22 cellular contexts compared by ENCODE assay signal in the genomic region with DNA sequence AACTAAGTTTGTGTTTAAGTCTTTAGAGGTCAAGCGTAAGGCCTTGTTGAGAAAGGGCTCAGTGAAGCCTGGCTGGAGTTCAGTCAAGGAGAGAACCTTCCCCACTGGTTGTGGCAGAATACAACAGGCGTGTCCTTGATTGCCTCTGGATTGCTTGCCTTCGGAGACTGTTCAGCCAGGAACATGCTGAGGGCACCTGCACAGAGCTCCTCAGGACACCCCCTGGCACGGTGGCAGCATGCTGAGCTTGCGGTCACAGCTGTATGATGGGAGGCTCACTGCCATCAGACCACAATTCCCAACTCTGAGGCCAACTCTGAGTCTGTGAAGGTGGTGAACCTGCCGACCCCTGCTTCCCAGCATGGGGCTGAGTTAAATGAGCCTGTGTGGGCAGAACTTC.
"Had no signal": no experiment of that assay in that cellular context is flagged by ENCODE, and none has a peak within 500 bp of the region (broad histone marks: within the 10 kb centered on the region; RNA-seq: fewer than 3 reads in every experiment).

No MANE protein-coding gene starts in this region.

- H3K36me3 Mint-ChIP-seq: activated CD4-positive, alpha-beta memory T cell treated with anti-CD3 and anti-CD28 coated beads for 36 hours; activated naive CD8-positive, alpha-beta T cell treated with anti-CD3 and anti-CD28 coated beads, Interleukin-2, amount 10 ng/mL, durations not matched to agents 7 days and 5 days; stimulated activated memory B cell treated with anti-CD40 and anti-IgM and Interleukin-4, amounts not matched to agents 10 μg/mL and 1 μg/mL and 100 μg/mL, for 72 hours had no signal

- H3K4me1 Mint-ChIP-seq: activated naive CD8-positive, alpha-beta T cell treated with anti-CD3 and anti-CD28 coated beads, Interleukin-2, amount 10 ng/mL, durations not matched to agents 7 days and 5 days had no signal

- H3K4me1 ChIP-seq: colonic mucosa, uterus had no signal

- H3K4me3 Mint-ChIP-seq: activated CD4-positive, alpha-beta memory T cell treated with anti-CD3 and anti-CD28 coated beads for 36 hours; activated naive CD8-positive, alpha-beta T cell treated with anti-CD3 and anti-CD28 coated beads, Interleukin-2, amount 10 ng/mL, durations not matched to agents 7 days and 5 days; memory B cell; nephron progenitor cell; stimulated activated memory B cell treated with anti-CD40 and anti-IgM and Interleukin-4, amounts not matched to agents 10 μg/mL and 1 μg/mL and 100 μg/mL, for 72 hours had no signal

- H3K27ac ChIP-seq: colonic mucosa, epithelial cell of prostate, gastroesophageal sphincter, right lobe of liver, transverse colon, uterus had no signal

- H3K9me3 ChIP-seq: colonic mucosa, gastroesophageal sphincter, mucosa of descending colon, right lobe of liver, transverse colon, uterus had no signal

- DNase-seq: activated CD4-positive, alpha-beta memory T cell treated with anti-CD3 and anti-CD28 coated beads for 36 hours; activated CD4-positive, alpha-beta T cell treated with anti-CD3 and anti-CD28 coated beads for 4 hours; activated CD4-positive, CD25-positive, alpha-beta regulatory T cell; activated naive CD4-positive, alpha-beta T cell; activated naive CD8-positive, alpha-beta T cell treated with anti-CD3 and anti-CD28 coated beads, Interleukin-2, amount 10 ng/mL, durations not matched to agents 7 days and 5 days; activated T-cell treated with anti-CD3 and anti-CD28 coated beads, Interleukin-2, amount 50 U/mL, for 1 hour; amniotic stem cell; colonic mucosa; hypothalamus; left cardiac atrium; mucosa of descending colon; nephron progenitor cell; right lobe of liver; small intestine; stimulated activated CD4-positive, alpha-beta T cell treated with anti-CD3 and anti-CD28 coated beads, Interleukin-15, amount 100 ng/mL, for 24 hours; T1000; transverse colon; uterus had no signal

- H3K27ac Mint-ChIP-seq: activated CD4-positive, alpha-beta memory T cell treated with anti-CD3 and anti-CD28 coated beads for 36 hours; activated naive CD8-positive, alpha-beta T cell treated with anti-CD3 and anti-CD28 coated beads, Interleukin-2, amount 10 ng/mL, durations not matched to agents 7 days and 5 days; memory B cell; nephron progenitor cell; stimulated activated memory B cell treated with anti-CD40 and anti-IgM and Interleukin-4, amounts not matched to agents 10 μg/mL and 1 μg/mL and 100 μg/mL, for 72 hours had no signal

- H3K4me3 ChIP-seq: colonic mucosa, gastroesophageal sphincter, mucosa of descending colon, right lobe of liver, transverse colon, uterus had no signal

- H3K9me3 Mint-ChIP-seq: activated CD4-positive, alpha-beta memory T cell treated with anti-CD3 and anti-CD28 coated beads for 36 hours; activated naive CD8-positive, alpha-beta T cell treated with anti-CD3 and anti-CD28 coated beads, Interleukin-2, amount 10 ng/mL, durations not matched to agents 7 days and 5 days; memory B cell; nephron progenitor cell had no signal

- H3K27me3 ChIP-seq: colonic mucosa, gastroesophageal sphincter, right lobe of liver, transverse colon, uterus had no signal

- H3K27me3 Mint-ChIP-seq: memory B cell; stimulated activated memory B cell treated with anti-CD40 and anti-IgM and Interleukin-4, amounts not matched to agents 10 μg/mL and 1 μg/mL and 100 μg/mL, for 72 hours had no signal

- ATAC-seq: gastroesophageal sphincter; left cardiac atrium; mucosa of descending colon; stimulated activated memory B cell treated with anti-CD40 and anti-IgM and Interleukin-4, amounts not matched to agents 10 μg/mL and 1 μg/mL and 100 μg/mL, for 72 hours had no signal
